8 cellular contexts compared by ENCODE assay signal in the genomic region with DNA sequence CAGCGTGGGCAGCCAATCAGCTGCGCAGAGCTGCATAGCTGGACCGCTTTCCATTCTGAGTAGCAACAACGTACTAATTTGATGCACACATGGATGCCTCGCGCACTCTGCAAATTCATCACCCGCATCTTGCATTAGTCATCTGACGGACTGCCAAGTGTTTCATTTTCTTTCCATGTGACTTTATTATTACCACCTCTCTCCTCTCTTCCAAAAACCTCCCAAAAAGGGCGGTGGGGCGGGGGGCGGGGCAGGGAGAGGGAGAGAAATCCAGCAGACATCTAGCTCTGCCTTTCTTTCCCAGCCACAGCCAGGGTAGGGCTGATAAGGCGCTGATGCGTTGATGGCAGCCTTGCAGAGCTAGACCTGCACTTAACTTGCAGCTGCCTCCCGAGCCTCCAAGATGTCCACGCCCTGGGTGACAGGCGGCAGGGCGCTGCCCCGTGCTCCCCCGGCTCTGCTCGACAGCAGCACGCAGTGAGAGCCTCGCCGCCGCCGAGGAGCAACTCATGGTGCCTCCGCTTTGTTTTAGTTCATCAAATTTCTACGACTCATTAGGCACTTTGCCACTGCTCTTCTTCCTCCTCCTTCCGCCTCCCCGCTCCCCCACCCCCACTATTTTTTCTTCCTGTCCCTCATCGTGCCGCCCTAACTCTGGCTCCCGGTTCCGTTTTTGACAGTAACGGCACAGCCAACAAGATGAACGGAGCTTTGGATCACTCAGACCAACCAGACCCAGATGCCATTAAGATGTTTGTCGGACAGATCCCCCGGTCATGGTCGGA.
DNase-seq lines count a peak whose midpoint lies in the region; ATAC-seq lines count a peak whose summit lies in the region.

No MANE protein-coding gene starts in this region.

- H2BK15ac ChIP-seq in mesendoderm (replicated peaks; ENCODE audit: low read depth) = no peak overlapping the region

- H3K79me2 ChIP-seq in mesendoderm (ENCODE audit: control insufficient read depth, insufficient read depth, low read length) = no peaks in the 10 kb centered on the region

- no CpG with 5 or more reads among the region's 38 CpGs for WGBS in mesendoderm (ENCODE audit: extremely low coverage, insufficient coverage, low lambda C conversion rate)

- no peaks in the 10 kb centered on the region for H3K27me3 ChIP-seq in mesendoderm (ENCODE audit: insufficient read depth, low read length, poor library complexity)

- DNase-seq in AG08396 (ENCODE audit: low spot score) (peak; percentile 80), M059J (ENCODE audit: low read depth) (peak; percentile 28), mesendoderm (peak; percentile 62), GOT3 (lab: John Stamatoyannopoulos, UW) (no peak)
- DNase-seq in activated CD4-positive, alpha-beta T cell treated with anti-CD3 and anti-CD28 coated beads, Interleukin-2, amount 50 U/mL, for 4 hours = peak; percentile 56 to 57
- DNase-seq in effector CD8-positive, alpha-beta T cell (lab: John Stamatoyannopoulos, UW) = peak; percentile 47
- DNase-seq in stimulated activated CD8-positive, alpha-beta memory T cell treated with anti-CD3 and anti-CD28 coated beads, Interleukin-4, amount 100 ng/mL, for 24 hours (ENCODE audit: low read depth) = peak; percentile 54

- H2AK5ac ChIP-seq in mesendoderm (ENCODE audit: low read length) = no peak overlapping the region

- H3K9ac ChIP-seq in mesendoderm (ENCODE audit: low read length) = peak overlapping the region; percentile 51

- H2BK120ac ChIP-seq in mesendoderm (ENCODE audit: low read depth, low read length) = no peak overlapping the region

- no peak overlapping the region for H3K23ac ChIP-seq in mesendoderm (ENCODE audit: low read length)

- no peak overlapping the region for H3K4ac ChIP-seq in mesendoderm (ENCODE audit: low read depth, low read length)

- no peak overlapping the region for H3K27ac ChIP-seq in mesendoderm (ENCODE audit: low read depth, low read length)

- H3K4me1 ChIP-seq in mesendoderm (ENCODE audit: control insufficient read depth, low read depth, low read length) = no peaks in the 10 kb centered on the region

- no peaks in the 10 kb centered on the region for H3K36me3 ChIP-seq in mesendoderm (ENCODE audit: control insufficient read depth, insufficient read depth, low read length)

- peak overlapping the region; percentile 40 for H3K56ac ChIP-seq in mesendoderm (ENCODE audit: low read length)

- no peak overlapping the region for H2BK5ac ChIP-seq in mesendoderm (ENCODE audit: low read length)

- H4K5ac ChIP-seq in mesendoderm (ENCODE audit: low read length) = no peak overlapping the region

- no peaks in the 10 kb centered on the region for H3K79me1 ChIP-seq in mesendoderm (ENCODE audit: low read length)

- H3K4me2 ChIP-seq in mesendoderm (ENCODE audit: low read length) = peak overlapping the region; percentile 60

- H4K8ac ChIP-seq in mesendoderm (ENCODE audit: low read depth, low read length) = no peak overlapping the region

- H3K18ac ChIP-seq in mesendoderm (ENCODE audit: low read length) = no peak overlapping the region

- peak overlapping the region; percentile 41 for H3K4me3 ChIP-seq in mesendoderm (ENCODE audit: low read length)

- peak; percentile 12 for ATAC-seq in GM19397 (IDR thresholded peaks at IDR 0.05; ENCODE audit: unreplicated experiment)
